Comparison of ENCODE assay signal across 15 cellular contexts in the genomic region with DNA sequence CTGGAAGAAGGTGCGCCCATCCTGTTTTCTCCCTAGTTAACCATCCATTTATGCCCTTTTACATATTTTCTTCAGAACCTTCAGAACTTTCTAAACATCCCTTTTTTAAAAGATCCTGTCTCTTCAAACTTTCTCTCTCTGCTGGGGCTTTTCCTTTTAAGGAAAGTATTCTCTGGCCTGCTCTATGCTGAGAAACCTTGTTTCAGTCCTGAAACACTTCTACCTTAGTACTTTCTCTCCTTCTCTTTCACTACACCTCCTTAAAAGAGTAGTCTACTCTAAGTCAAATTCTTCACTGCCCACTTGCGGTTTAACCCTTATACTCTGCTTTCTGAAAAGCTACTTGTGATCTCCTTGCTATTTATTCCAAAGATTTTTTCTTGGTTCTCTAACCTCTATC.
"Had no signal": no experiment of that assay in that cellular context is flagged by ENCODE, and none has a peak within 500 bp of the region (broad histone marks: within the 10 kb centered on the region; RNA-seq: fewer than 3 reads in every experiment).

No MANE protein-coding gene starts in this region.

- H3K4me3 Mint-ChIP-seq: activated CD4-positive, alpha-beta memory T cell treated with anti-CD3 and anti-CD28 coated beads, Interleukin-2, amount 10 ng/mL, durations not matched to agents 7 days and 5 days; activated CD8-positive, alpha-beta memory T cell treated with anti-CD3 and anti-CD28 coated beads, Interleukin-2, amount 10 ng/mL, durations not matched to agents 7 days and 5 days; effector memory CD8-positive, alpha-beta T cell; naive thymus-derived CD4-positive, alpha-beta T cell; stimulated activated naive B cell treated with anti-CD40 and anti-IgM and Interleukin-4, amounts not matched to agents 10 μg/mL and 1 μg/mL and 100 μg/mL, for 72 hours had no signal

- H3K9me3 Mint-ChIP-seq: activated CD4-positive, alpha-beta memory T cell treated with anti-CD3 and anti-CD28 coated beads, Interleukin-2, amount 10 ng/mL, durations not matched to agents 7 days and 5 days; effector memory CD8-positive, alpha-beta T cell; naive thymus-derived CD4-positive, alpha-beta T cell; stimulated activated naive B cell treated with anti-CD40 and anti-IgM and Interleukin-4, amounts not matched to agents 10 μg/mL and 1 μg/mL and 100 μg/mL, for 72 hours had no signal

- H3K4me3 ChIP-seq: hepatocyte, pancreas, sigmoid colon, thoracic aorta had no signal

- H3K4me1 Mint-ChIP-seq: activated CD4-positive, alpha-beta memory T cell treated with anti-CD3 and anti-CD28 coated beads, Interleukin-2, amount 10 ng/mL, durations not matched to agents 7 days and 5 days; activated CD8-positive, alpha-beta memory T cell treated with anti-CD3 and anti-CD28 coated beads, Interleukin-2, amount 10 ng/mL, durations not matched to agents 7 days and 5 days had no signal

- ATAC-seq: activated CD8-positive, alpha-beta memory T cell treated with anti-CD3 and anti-CD28 coated beads, Interleukin-2, amount 10 ng/mL, durations not matched to agents 7 days and 5 days; effector memory CD8-positive, alpha-beta T cell; naive thymus-derived CD4-positive, alpha-beta T cell; pancreas; stimulated activated naive B cell treated with anti-CD40 and anti-IgM and Interleukin-4, amounts not matched to agents 10 μg/mL and 1 μg/mL and 100 μg/mL, for 72 hours had no signal

- H3K27ac ChIP-seq: hepatocyte, pancreas, sigmoid colon, thoracic aorta had no signal

- H3K9me3 ChIP-seq: pancreas, sigmoid colon, thoracic aorta had no signal

- H3K27me3 ChIP-seq: hepatocyte, pancreas, sigmoid colon had no signal

- H3K4me1 ChIP-seq: sigmoid colon had no signal

- H3K27me3 Mint-ChIP-seq: activated CD4-positive, alpha-beta memory T cell treated with anti-CD3 and anti-CD28 coated beads, Interleukin-2, amount 10 ng/mL, durations not matched to agents 7 days and 5 days; activated CD8-positive, alpha-beta memory T cell treated with anti-CD3 and anti-CD28 coated beads, Interleukin-2, amount 10 ng/mL, durations not matched to agents 7 days and 5 days; effector memory CD8-positive, alpha-beta T cell; naive thymus-derived CD4-positive, alpha-beta T cell; stimulated activated naive B cell treated with anti-CD40 and anti-IgM and Interleukin-4, amounts not matched to agents 10 μg/mL and 1 μg/mL and 100 μg/mL, for 72 hours had no signal

- H3K36me3 ChIP-seq: sigmoid colon had no signal

- DNase-seq: activated CD4-positive, alpha-beta memory T cell treated with anti-CD3 and anti-CD28 coated beads, Interleukin-2, amount 10 ng/mL, durations not matched to agents 7 days and 5 days; activated CD4-positive, alpha-beta T cell treated with anti-CD3 and anti-CD28 coated beads for 48 hours; activated CD4-positive, CD25-positive, alpha-beta regulatory T cell; activated CD8-positive, alpha-beta memory T cell treated with anti-CD3 and anti-CD28 coated beads, Interleukin-2, amount 10 ng/mL, durations not matched to agents 7 days and 5 days; activated effector memory CD4-positive, alpha-beta T cell treated with Interleukin-2 at 50 U/mL for 16 hours; activated naive CD4-positive, alpha-beta T cell treated with anti-CD3 and anti-CD28 coated beads, Interleukin-2, amount 50 U/mL, for 16 hours; effector memory CD8-positive, alpha-beta T cell; mesenchymal stem cell; naive thymus-derived CD4-positive, alpha-beta T cell; pancreas; sigmoid colon; stimulated activated CD4-positive, alpha-beta T cell treated with anti-CD3 and anti-CD28 coated beads, Interleukin-4, amount 100 ng/mL, for 24 hours; stimulated activated naive B cell treated with anti-CD40 and anti-IgM and Interleukin-4, amounts not matched to agents 10 μg/mL and 1 μg/mL and 100 μg/mL, for 72 hours had no signal

- H3K27ac Mint-ChIP-seq: activated CD4-positive, alpha-beta memory T cell treated with anti-CD3 and anti-CD28 coated beads, Interleukin-2, amount 10 ng/mL, durations not matched to agents 7 days and 5 days; activated CD8-positive, alpha-beta memory T cell treated with anti-CD3 and anti-CD28 coated beads, Interleukin-2, amount 10 ng/mL, durations not matched to agents 7 days and 5 days; stimulated activated naive B cell treated with anti-CD40 and anti-IgM and Interleukin-4, amounts not matched to agents 10 μg/mL and 1 μg/mL and 100 μg/mL, for 72 hours had no signal
